ENCODE assay signal across 3 cellular contexts in the genomic region with DNA sequence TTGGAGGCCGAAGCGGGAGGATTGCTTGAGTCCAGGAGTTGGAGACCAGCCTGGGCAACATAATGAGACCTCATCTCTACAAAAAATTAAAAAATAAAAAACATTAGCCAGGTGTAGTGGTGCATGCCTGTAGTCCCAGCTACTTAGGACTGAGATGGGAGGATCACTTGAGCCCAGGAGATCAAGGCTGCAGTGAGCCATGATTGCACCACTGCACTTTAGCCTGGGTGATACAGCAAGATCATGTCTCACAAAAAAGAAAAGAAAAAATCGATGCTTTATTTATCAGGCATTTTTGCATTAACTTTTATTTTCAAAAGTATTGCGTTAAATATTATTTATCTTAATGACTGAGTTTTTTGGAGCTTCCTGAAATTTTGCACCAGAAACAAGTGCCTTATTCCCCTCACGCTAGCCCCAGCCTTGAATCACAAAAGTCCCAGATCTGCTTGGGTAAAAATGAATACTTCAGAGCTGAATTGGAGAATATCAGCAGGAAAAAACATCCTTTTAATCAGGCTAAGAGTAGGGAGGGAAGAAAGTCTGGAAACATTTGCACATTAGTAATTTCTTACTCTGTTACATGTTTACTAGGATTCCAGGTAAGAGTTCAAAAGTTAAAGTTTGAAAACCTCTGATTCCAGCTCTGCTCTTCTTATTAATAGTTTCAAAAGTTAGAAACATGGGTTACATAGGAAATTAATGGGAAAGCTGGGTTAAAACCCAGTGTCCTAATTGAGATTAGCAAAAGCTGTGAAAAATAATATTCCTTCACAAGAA.
TF ChIP-seq lines count a peak whose summit lies in the region.

No MANE protein-coding gene starts in this region.

TF ChIP-seq in GM23338, 12 proteins besides CTCF, POLR2A, EP300 and RAD21 (continues in another document):
- TF ChIP-seq NANOG (IDR thresholded peaks at IDR 0.05; ENCODE audit: borderline replicate concordance): no peak
- TF ChIP-seq, protein P1, sequence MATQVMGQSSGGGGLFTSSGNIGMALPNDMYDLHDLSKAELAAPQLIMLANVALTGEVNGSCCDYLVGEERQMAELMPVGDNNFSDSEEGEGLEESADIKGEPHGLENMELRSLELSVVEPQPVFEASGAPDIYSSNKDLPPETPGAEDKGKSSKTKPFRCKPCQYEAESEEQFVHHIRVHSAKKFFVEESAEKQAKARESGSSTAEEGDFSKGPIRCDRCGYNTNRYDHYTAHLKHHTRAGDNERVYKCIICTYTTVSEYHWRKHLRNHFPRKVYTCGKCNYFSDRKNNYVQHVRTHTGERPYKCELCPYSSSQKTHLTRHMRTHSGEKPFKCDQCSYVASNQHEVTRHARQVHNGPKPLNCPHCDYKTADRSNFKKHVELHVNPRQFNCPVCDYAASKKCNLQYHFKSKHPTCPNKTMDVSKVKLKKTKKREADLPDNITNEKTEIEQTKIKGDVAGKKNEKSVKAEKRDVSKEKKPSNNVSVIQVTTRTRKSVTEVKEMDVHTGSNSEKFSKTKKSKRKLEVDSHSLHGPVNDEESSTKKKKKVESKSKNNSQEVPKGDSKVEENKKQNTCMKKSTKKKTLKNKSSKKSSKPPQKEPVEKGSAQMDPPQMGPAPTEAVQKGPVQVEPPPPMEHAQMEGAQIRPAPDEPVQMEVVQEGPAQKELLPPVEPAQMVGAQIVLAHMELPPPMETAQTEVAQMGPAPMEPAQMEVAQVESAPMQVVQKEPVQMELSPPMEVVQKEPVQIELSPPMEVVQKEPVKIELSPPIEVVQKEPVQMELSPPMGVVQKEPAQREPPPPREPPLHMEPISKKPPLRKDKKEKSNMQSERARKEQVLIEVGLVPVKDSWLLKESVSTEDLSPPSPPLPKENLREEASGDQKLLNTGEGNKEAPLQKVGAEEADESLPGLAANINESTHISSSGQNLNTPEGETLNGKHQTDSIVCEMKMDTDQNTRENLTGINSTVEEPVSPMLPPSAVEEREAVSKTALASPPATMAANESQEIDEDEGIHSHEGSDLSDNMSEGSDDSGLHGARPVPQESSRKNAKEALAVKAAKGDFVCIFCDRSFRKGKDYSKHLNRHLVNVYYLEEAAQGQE (IDR thresholded peaks at IDR 0.05; ENCODE audit: unreplicated experiment): no peak

TF ChIP-seq in K562, 482 proteins besides CTCF, POLR2A, EP300 and RAD21:
- TF ChIP-seq, protein P2, sequence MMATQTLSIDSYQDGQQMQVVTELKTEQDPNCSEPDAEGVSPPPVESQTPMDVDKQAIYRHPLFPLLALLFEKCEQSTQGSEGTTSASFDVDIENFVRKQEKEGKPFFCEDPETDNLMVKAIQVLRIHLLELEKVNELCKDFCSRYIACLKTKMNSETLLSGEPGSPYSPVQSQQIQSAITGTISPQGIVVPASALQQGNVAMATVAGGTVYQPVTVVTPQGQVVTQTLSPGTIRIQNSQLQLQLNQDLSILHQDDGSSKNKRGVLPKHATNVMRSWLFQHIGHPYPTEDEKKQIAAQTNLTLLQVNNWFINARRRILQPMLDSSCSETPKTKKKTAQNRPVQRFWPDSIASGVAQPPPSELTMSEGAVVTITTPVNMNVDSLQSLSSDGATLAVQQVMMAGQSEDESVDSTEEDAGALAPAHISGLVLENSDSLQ (IDR thresholded peaks at IDR 0.05): 0 out of 2 replicates have a peak, but pooled peaks have one; percentile 17
- TF ChIP-seq TAF15 (IDR thresholded peaks at IDR 0.05; ENCODE audit: low read depth, low read length) (no peak), CAMTA2 (CRISPR knock-in tag; conservative IDR thresholded peaks at IDR 0.05) (no peak), ZNF12 (CRISPR knock-in tag; IDR thresholded peaks at IDR 0.05) (no peak)

TF ChIP-seq in HepG2, 621 proteins besides CTCF, POLR2A, EP300 and RAD21:
- TF ChIP-seq BCL3 (CRISPR knock-in tag; IDR thresholded peaks at IDR 0.05): no peak
- TF ChIP-seq TRIM24 (CRISPR knock-in tag; IDR thresholded peaks at IDR 0.05): no peak
- peak; percentile 11; the same call in 1 of the 2 replicates for TF ChIP-seq RCOR2 (CRISPR knock-in tag; IDR thresholded peaks at IDR 0.05)
- TF ChIP-seq HIC2 (CRISPR knock-in tag; IDR thresholded peaks at IDR 0.05; ENCODE audit: low read depth): no peak
- peak; percentile 42; the same call in 1 of the 2 replicates for TF ChIP-seq CEBPB (IDR thresholded peaks at IDR 0.05; ENCODE audit: borderline replicate concordance, low read depth, low read length)
- 0 out of 2 replicates have a peak, but pooled peaks have one; percentile 17 for TF ChIP-seq AHDC1 (CRISPR knock-in tag; IDR thresholded peaks at IDR 0.05; ENCODE audit: borderline replicate concordance)
- TF ChIP-seq ZNF710 (CRISPR knock-in tag; IDR thresholded peaks at IDR 0.05; ENCODE audit: borderline replicate concordance): 0 out of 2 replicates have a peak, but pooled peaks have one; percentile 23
- TF ChIP-seq RXRB (CRISPR knock-in tag; IDR thresholded peaks at IDR 0.05; ENCODE audit: borderline replicate concordance): 0 out of 2 replicates have a peak, but pooled peaks have one; percentile 13
- TF ChIP-seq ZNF75D (CRISPR knock-in tag; IDR thresholded peaks at IDR 0.05; ENCODE audit: borderline replicate concordance): no peak
- no peak for TF ChIP-seq TRAFD1 (CRISPR knock-in tag; IDR thresholded peaks at IDR 0.05; ENCODE audit: borderline replicate concordance)
- TF ChIP-seq, protein P3, sequence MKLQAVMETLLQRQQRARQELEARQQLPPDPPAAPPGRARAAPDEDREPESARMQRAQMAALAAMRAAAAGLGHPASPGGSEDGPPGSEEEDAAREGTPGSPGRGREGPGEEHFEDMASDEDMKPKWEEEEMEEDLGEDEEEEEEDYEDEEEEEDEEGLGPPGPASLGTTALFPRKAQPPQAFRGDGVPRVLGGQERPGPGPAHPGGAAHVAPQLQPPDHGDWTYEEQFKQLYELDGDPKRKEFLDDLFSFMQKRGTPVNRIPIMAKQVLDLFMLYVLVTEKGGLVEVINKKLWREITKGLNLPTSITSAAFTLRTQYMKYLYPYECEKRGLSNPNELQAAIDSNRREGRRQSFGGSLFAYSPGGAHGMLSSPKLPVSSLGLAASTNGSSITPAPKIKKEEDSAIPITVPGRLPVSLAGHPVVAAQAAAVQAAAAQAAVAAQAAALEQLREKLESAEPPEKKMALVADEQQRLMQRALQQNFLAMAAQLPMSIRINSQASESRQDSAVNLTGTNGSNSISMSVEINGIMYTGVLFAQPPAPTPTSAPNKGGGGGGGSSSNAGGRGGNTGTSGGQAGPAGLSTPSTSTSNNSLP (IDR thresholded peaks at IDR 0.05; ENCODE audit: low read depth, low read length): peak; percentile 52; the same call in 1 of the 2 replicates
- TF ChIP-seq CEBPG (CRISPR knock-in tag; IDR thresholded peaks at IDR 0.05): peak; percentile 52
- 0 out of 2 replicates have a peak, but pooled peaks have one; percentile 39 for TF ChIP-seq ONECUT2 (CRISPR knock-in tag; IDR thresholded peaks at IDR 0.05)
- peak; percentile 13; the same call in 1 of the 2 replicates for TF ChIP-seq GATAD2A (CRISPR knock-in tag; IDR thresholded peaks at IDR 0.05)
- peak; percentile 66 for TF ChIP-seq HNF4A (CRISPR knock-in tag; IDR thresholded peaks at IDR 0.05)
